Comparison of ENCODE assay signal across 33 cellular contexts in genomic region chr10:33328253-33328652, GRCh38. TPM values are rescaled to one million over a fixed set of nuclear protein-coding genes. Genes with fewer than 3 reads are reported as not detected.
DNase-seq lines count a peak whose midpoint lies in the region; ATAC-seq, FAIRE-seq and TF ChIP-seq lines count a peak whose summit lies in the region.
"Had no signal": no experiment of that assay in that cellular context is flagged by ENCODE, and none has a peak within 500 bp of the region (broad histone marks: within the 10 kb centered on the region; RNA-seq: fewer than 3 reads in every experiment).

No MANE protein-coding gene starts in this region.

- no peak overlapping the region for H3K14ac ChIP-seq in mesenchymal stem cell (ENCODE audit: low read length in 2 of 2)

- H3K27me3 ChIP-seq in heart left ventricle = no peaks in the 10 kb centered on the region
- no peaks in the 10 kb centered on the region for H3K27me3 ChIP-seq in astrocyte (ENCODE audit: insufficient read depth, low read length)
- no peaks in the 10 kb centered on the region for H3K27me3 ChIP-seq in mesenchymal stem cell (ENCODE audit: control insufficient read depth in 1 of 2, insufficient read depth in 1 of 2, low read length in 2 of 2)
- no peaks in the 10 kb centered on the region for H3K27me3 ChIP-seq in subcutaneous abdominal adipose tissue (ENCODE audit: control insufficient read depth in 5 of 5, insufficient read depth in 4 of 5, low read length in 5 of 5)
- H3K27me3 ChIP-seq in BE2C = no peaks in the 10 kb centered on the region
- H3K27me3 ChIP-seq: esophagus squamous epithelium, ovary, SJSA1 had no signal

- H3K4me3 ChIP-seq in heart left ventricle (peak overlapping the region in 7 of 12 donors; percentile 84 to 91 (median 89)), astrocyte (ENCODE audit: insufficient read depth, low read depth, low read length) (no peak overlapping the region), mesenchymal stem cell (ENCODE audit: insufficient read depth in 1 of 2, low read depth in 1 of 2, low read length in 2 of 2) (peak overlapping the region in 1 of 2 experiments; percentile 97), subcutaneous abdominal adipose tissue (ENCODE audit: low read depth in 1 of 5, low read length in 5 of 5) (peak overlapping the region in 4 of 5 donors; percentile 22 to 99 (median 97)), BE2C (ENCODE audit: low read depth, low read length) (no peak overlapping the region)
- H3K4me3 ChIP-seq: esophagus squamous epithelium, K562, left lung, ovary, SJSA1, thoracic aorta had no signal

- H3K79me2 ChIP-seq in astrocyte (ENCODE audit: insufficient read depth, low read length) = peaks cover 100% of the 10 kb centered on the region

- H2AFZ ChIP-seq in astrocyte (ENCODE audit: low read depth, low read length) (no peak overlapping the region), mesenchymal stem cell (ENCODE audit: low read depth, low read length) (no peak overlapping the region)

- no peak overlapping the region for H3K23ac ChIP-seq in mesenchymal stem cell (ENCODE audit: low read length in 2 of 2)

- no peak overlapping the region for H4K91ac ChIP-seq in mesenchymal stem cell (ENCODE audit: low read length)

- H3K27ac ChIP-seq in heart left ventricle = peak overlapping the region in 10 of 12 donors; percentile 0 to 99 (median 61)
- H3K27ac ChIP-seq in astrocyte (ENCODE audit: low read depth, low read length) = no peak overlapping the region
- peak overlapping the region; percentile 32 for H3K27ac ChIP-seq in mesenchymal stem cell (ENCODE audit: low read length, poor library complexity, severe bottlenecking)
- peak overlapping the region; percentile 76 for H3K27ac ChIP-seq in subcutaneous abdominal adipose tissue (ENCODE audit: low read depth, low read length)
- H3K27ac ChIP-seq: esophagus squamous epithelium, left lung, ovary, SJSA1, thoracic aorta had no signal

- no peak for TF ChIP-seq POLR2A in heart left ventricle (IDR thresholded peaks at IDR 0.05)

- H3K9me3 ChIP-seq in heart left ventricle (peaks cover 0 to 6% (median 0%) of the 10 kb centered on the region in 12 donors), astrocyte (ENCODE audit: insufficient read depth, low read depth, low read length) (no peaks in the 10 kb centered on the region), mesenchymal stem cell (ENCODE audit: control insufficient read depth, low read length) (no peaks in the 10 kb centered on the region), subcutaneous abdominal adipose tissue (ENCODE audit: control insufficient read depth in 5 of 5, low read length in 5 of 5) (no peaks in the 10 kb centered on the region), BE2C (no peaks in the 10 kb centered on the region)
- H3K9me3 ChIP-seq: esophagus squamous epithelium, left lung, ovary, SJSA1, thoracic aorta had no signal

- FAIRE-seq in astrocyte (lab: Jason Lieb, UNC) = no peak
- FAIRE-seq: colon, K562, RCC 7860 had no signal

- no peaks in the 10 kb centered on the region for H3K79me1 ChIP-seq in mesenchymal stem cell (replicated peaks; ENCODE audit: low read length, poor library complexity, severe bottlenecking)

- H3K4me1 Mint-ChIP-seq in astrocyte (ENCODE audit: low read depth, unreplicated experiment) = peaks cover 23% of the 10 kb centered on the region

- H3K36me3 Mint-ChIP-seq in astrocyte (ENCODE audit: low read depth, unreplicated experiment) = peaks cover 6% of the 10 kb centered on the region
- H3K36me3 Mint-ChIP-seq: activated naive CD4-positive, alpha-beta T cell treated with anti-CD3 and anti-CD28 coated beads, Interleukin-2, amount 10 ng/mL, durations not matched to agents 7 days and 5 days; natural killer cell; stimulated activated naive B cell treated with anti-CD40 and anti-IgM and Interleukin-4, amounts not matched to agents 10 μg/mL and 1 μg/mL and 100 μg/mL, for 72 hours had no signal

- no peak overlapping the region for H2BK15ac ChIP-seq in mesenchymal stem cell (ENCODE audit: low read depth, poor library complexity, severe bottlenecking)

- 80 to 87% (median 84%) methylated on average over 3 of the region's 3 CpGs for WGBS in heart left ventricle, 4 donors
- 100% methylated on average over 2 of the region's 3 CpGs for WGBS in mesenchymal stem cell

- intact Hi-C loops in heart left ventricle (cut with DNase I) = loop anchor here in 3 of 10 donors (5.0 to 10.0 kb wide), 2 partner anchors 53 to 56 kb away; no protein-coding TSS in a partner anchor
- intact Hi-C loops in left ventricle myocardium superior (cut with micrococcal nuclease) = loop anchor here (5.0 kb wide), 1 partner anchor 131 kb away; no protein-coding TSS in a partner anchor

- no peak for TF ChIP-seq CTCF in heart left ventricle (IDR thresholded peaks at IDR 0.05)
- no peak for TF ChIP-seq CTCF in astrocyte (IDR thresholded peaks at IDR 0.05; ENCODE audit: insufficient read depth, low read depth, low read length)
- no peak for TF ChIP-seq CTCF in BE2C (IDR thresholded peaks at IDR 0.05; ENCODE audit: low read depth, low read length)

- no peak overlapping the region for H3K4ac ChIP-seq in mesenchymal stem cell (ENCODE audit: low read depth in 1 of 2, low read length in 2 of 2)

- no peaks in the 10 kb centered on the region for H3K9me3 Mint-ChIP-seq in astrocyte (ENCODE audit: unreplicated experiment)
- H3K9me3 Mint-ChIP-seq: activated naive CD4-positive, alpha-beta T cell treated with anti-CD3 and anti-CD28 coated beads, Interleukin-2, amount 10 ng/mL, durations not matched to agents 7 days and 5 days; activated T-helper 1 cell treated with anti-CD3 and anti-CD28 coated beads, Interleukin-12 subunit alpha, Interleukin-12 subunit beta, Interleukin-2, Interleukin-4 antibody, amounts not matched to agents 30 ng/mL and 10 ng/mL and 1 ng/mL, durations not matched to agents 14 hours and 24 hours and 36 hours; natural killer cell; stimulated activated naive B cell treated with anti-CD40 and anti-IgM and Interleukin-4, amounts not matched to agents 10 μg/mL and 1 μg/mL and 100 μg/mL, for 72 hours had no signal

- H3K36me3 ChIP-seq in heart left ventricle (peaks cover 0 to 74% (median 61%) of the 10 kb centered on the region in 9 donors), astrocyte (ENCODE audit: insufficient read depth, low read length) (peaks cover 48% of the 10 kb centered on the region), mesenchymal stem cell (ENCODE audit: control insufficient read depth in 1 of 2, insufficient read depth in 2 of 2, low read depth in 1 of 2, low read length in 2 of 2) (peaks cover 9 to 94% of the 10 kb centered on the region in 2 experiments), subcutaneous abdominal adipose tissue (ENCODE audit: control insufficient read depth in 5 of 5, insufficient read depth in 5 of 5, low read length in 5 of 5) (peaks cover 19 to 41% (median 27%) of the 10 kb centered on the region in 5 donors), BE2C (peaks cover 43% of the 10 kb centered on the region)
- H3K36me3 ChIP-seq: ovary, thoracic aorta had no signal

- peaks cover 40% of the 10 kb centered on the region for H4K20me1 ChIP-seq in astrocyte (ENCODE audit: insufficient read depth, low read length)

- no peak overlapping the region for H2BK12ac ChIP-seq in mesenchymal stem cell (ENCODE audit: low read length in 2 of 2)

- H3K4me2 ChIP-seq in astrocyte (ENCODE audit: low read length) (peak overlapping the region; percentile 33), mesenchymal stem cell (ENCODE audit: low read length, poor library complexity, severe bottlenecking) (peak overlapping the region; percentile 22)

- H3K27me3 Mint-ChIP-seq in astrocyte (ENCODE audit: low read depth, unreplicated experiment) = no peaks in the 10 kb centered on the region

- H3K4me3 Mint-ChIP-seq in astrocyte (ENCODE audit: unreplicated experiment) = no peak overlapping the region
- H3K4me3 Mint-ChIP-seq: activated naive CD4-positive, alpha-beta T cell treated with anti-CD3 and anti-CD28 coated beads, Interleukin-2, amount 10 ng/mL, durations not matched to agents 7 days and 5 days; activated T-helper 1 cell treated with anti-CD3 and anti-CD28 coated beads, Interleukin-12 subunit alpha, Interleukin-12 subunit beta, Interleukin-2, Interleukin-4 antibody, amounts not matched to agents 30 ng/mL and 10 ng/mL and 1 ng/mL, durations not matched to agents 14 hours and 24 hours and 36 hours; natural killer cell; stimulated activated naive B cell treated with anti-CD40 and anti-IgM and Interleukin-4, amounts not matched to agents 10 μg/mL and 1 μg/mL and 100 μg/mL, for 72 hours had no signal

- DNase-seq in heart left ventricle (no peak), left ventricle myocardium superior (no peak), astrocyte (ENCODE audit: low read depth) (no peak), mesenchymal stem cell (no peak), BE2C (no peak)
- DNase-seq: activated CD4-positive, alpha-beta T cell treated with anti-CD3 and anti-CD28 coated beads, Interleukin-2, amount 50 U/mL, for 4 hours; activated CD4-positive, CD25-positive, alpha-beta regulatory T cell; activated CD8-positive, alpha-beta memory T cell treated with anti-CD3 and anti-CD28 coated beads, Interleukin-2, amount 50 U/mL, for 4 hours; activated naive CD4-positive, alpha-beta T cell treated with anti-CD3 and anti-CD28 coated beads, Interleukin-2, amount 10 ng/mL, durations not matched to agents 7 days and 5 days; amniotic stem cell; DMS153; effector memory CD4-positive, alpha-beta T cell; esophagus squamous epithelium; H7; left lung; natural killer cell; NCI-H1105; NCI-H187 treated with DMSO at 0.1 percent for 48 hours; NCI-H524 treated with DMSO at 0.1 percent for 48 hours; NK-92 treated with Interleukin-12 subunit alpha and Interleukin-12 subunit beta, amount 100 ng/mL, for 24 hours; ovary; stimulated activated CD4-positive, alpha-beta T cell treated with anti-CD3 and anti-CD28 coated beads, Interleukin-4, amount 100 ng/mL, for 4 hours; stimulated activated naive B cell treated with anti-CD40 and anti-IgM and Interleukin-4, amounts not matched to agents 10 μg/mL and 1 μg/mL and 100 μg/mL, for 72 hours; T-helper 1 cell had no signal

- H3K18ac ChIP-seq in mesenchymal stem cell (ENCODE audit: low read depth in 1 of 2, low read length in 2 of 2) = no peak overlapping the region

- H4K8ac ChIP-seq in mesenchymal stem cell (ENCODE audit: low read length) = no peak overlapping the region

- H3K27ac Mint-ChIP-seq in astrocyte (ENCODE audit: unreplicated experiment) = no peak overlapping the region
- H3K27ac Mint-ChIP-seq: activated naive CD4-positive, alpha-beta T cell treated with anti-CD3 and anti-CD28 coated beads, Interleukin-2, amount 10 ng/mL, durations not matched to agents 7 days and 5 days; activated T-helper 1 cell treated with anti-CD3 and anti-CD28 coated beads, Interleukin-12 subunit alpha, Interleukin-12 subunit beta, Interleukin-2, Interleukin-4 antibody, amounts not matched to agents 30 ng/mL and 10 ng/mL and 1 ng/mL, durations not matched to agents 14 hours and 24 hours and 36 hours; natural killer cell; stimulated activated naive B cell treated with anti-CD40 and anti-IgM and Interleukin-4, amounts not matched to agents 10 μg/mL and 1 μg/mL and 100 μg/mL, for 72 hours had no signal

- H3K4me1 ChIP-seq in heart left ventricle = peaks cover 14 to 78% (median 64%) of the 10 kb centered on the region in 12 donors
- H3K4me1 ChIP-seq in astrocyte (ENCODE audit: insufficient read depth, low read length) = peaks cover 11% of the 10 kb centered on the region
- H3K4me1 ChIP-seq in mesenchymal stem cell (ENCODE audit: control insufficient read depth, insufficient read depth, low read depth, low read length) = no peaks in the 10 kb centered on the region
- H3K4me1 ChIP-seq in subcutaneous abdominal adipose tissue (ENCODE audit: control insufficient read depth in 5 of 5, insufficient read depth in 5 of 5, low read length in 5 of 5) = peaks cover 8 to 90% (median 73%) of the 10 kb centered on the region in 5 donors
- H3K4me1 ChIP-seq in BE2C = peaks cover 11% of the 10 kb centered on the region

- ATAC-seq in heart left ventricle = no peak
- no peak for ATAC-seq in left ventricle myocardium superior
- ATAC-seq in GM18870 (IDR thresholded peaks at IDR 0.05; ENCODE audit: unreplicated experiment) = no peak
- ATAC-seq in GM18907 (IDR thresholded peaks at IDR 0.05; ENCODE audit: unreplicated experiment) = no peak
- ATAC-seq: K562; left lung; natural killer cell; stimulated activated naive B cell treated with anti-CD40 and anti-IgM and Interleukin-4, amounts not matched to agents 10 μg/mL and 1 μg/mL and 100 μg/mL, for 72 hours had no signal

- no peak overlapping the region for H2BK120ac ChIP-seq in mesenchymal stem cell (ENCODE audit: low read depth, low read length)

- H2BK5ac ChIP-seq in mesenchymal stem cell (ENCODE audit: low read depth, low read length, poor library complexity, severe bottlenecking) = no peak overlapping the region

- peak overlapping the region; percentile 77 for H2AK5ac ChIP-seq in mesenchymal stem cell (ENCODE audit: low read length, severe bottlenecking)

- H3K9ac ChIP-seq in astrocyte (ENCODE audit: low read length) = no peak overlapping the region
- peak overlapping the region; percentile 100 for H3K9ac ChIP-seq in mesenchymal stem cell (ENCODE audit: low read length)
- peak overlapping the region in 2 of 5 donors; percentile 8 to 10 for H3K9ac ChIP-seq in subcutaneous abdominal adipose tissue (ENCODE audit: low read length in 5 of 5)

RNA-seq across cellular contexts. Expression of gene NRP1, which starts 6.2 kb away (rescaled TPM):
- total RNA-seq in heart left ventricle (100 to 1,000 TPM; 115 to 279 (median 173) TPM), left ventricle myocardium superior (175 TPM), astrocyte (59.4 and 73.5 TPM in 2 replicates)
- 10 to 100 TPM; 47.1 to 69.4 TPM for polyA plus RNA-seq in heart left ventricle
- 29.3 TPM for polyA plus RNA-seq in mesenchymal stem cell (2013, experiment 1 of 2)
- polyA plus RNA-seq in mesenchymal stem cell (2013, experiment 2 of 2) = 30.0 TPM
- 56.6 TPM for polyA plus RNA-seq in BE2C (2012; ENCODE audit: insufficient read depth, insufficient read length, low read depth)

Comparison
In these comparisons a context has a peak if more than half of its experiments do, and no peak if none do; other contexts are left out.
1. H3K4me3 ChIP-seq: peak in heart left ventricle (7 of 12) and subcutaneous abdominal adipose tissue (4 of 5); none in astrocyte (single experiment) and BE2C (single experiment).